ENCODE assay signal across 24 cellular contexts in the genomic region with DNA sequence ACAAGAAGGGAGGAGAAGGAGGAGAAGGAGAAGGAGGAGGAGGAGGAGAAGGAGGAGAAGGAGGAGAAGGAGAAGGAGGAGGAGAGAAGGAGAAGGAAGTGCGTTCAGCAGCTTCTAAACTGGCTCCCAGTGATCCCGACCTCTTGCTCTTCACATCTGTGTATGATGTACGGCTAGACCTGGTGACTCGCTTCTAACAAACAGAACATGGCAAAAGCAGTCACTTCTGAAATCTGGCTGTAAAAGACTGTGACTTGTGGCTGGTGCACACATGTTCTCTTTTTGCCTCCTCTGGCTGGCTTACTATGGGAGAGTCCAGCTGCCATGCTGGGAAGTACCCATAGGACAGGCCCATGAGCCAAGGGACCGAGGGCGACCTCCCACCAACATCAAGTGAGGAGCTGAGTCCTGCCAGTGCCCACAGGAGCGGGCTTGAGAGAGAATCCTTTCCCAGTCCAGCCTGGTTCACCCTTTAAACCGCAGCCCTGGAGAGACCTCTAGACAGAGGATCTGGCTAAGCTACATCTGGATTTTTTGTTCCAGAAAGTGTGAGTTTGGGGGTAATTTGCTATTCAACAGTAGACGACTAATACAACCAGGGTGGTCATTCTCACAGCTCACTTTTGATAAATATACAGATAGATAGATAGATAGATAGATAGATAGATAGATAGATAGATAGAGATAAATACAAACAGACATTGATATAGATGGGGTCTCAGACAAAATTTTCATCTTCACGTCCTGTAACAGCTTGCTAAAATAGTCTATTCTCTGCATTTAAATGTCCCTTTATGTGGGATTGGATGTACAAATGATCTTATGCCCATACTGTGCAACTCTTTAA. TPM values are rescaled to one million over a fixed set of nuclear protein-coding genes. Genes with fewer than 3 reads are reported as not detected.
DNase-seq lines count a peak whose midpoint lies in the region; ATAC-seq, FAIRE-seq and TF ChIP-seq lines count a peak whose summit lies in the region.
"Had no signal": no experiment of that assay in that cellular context is flagged by ENCODE, and none has a peak within 500 bp of the region (broad histone marks: within the 10 kb centered on the region; RNA-seq: fewer than 3 reads in every experiment).

No MANE protein-coding gene starts in this region.

- no peaks in the 10 kb centered on the region for H3K9me1 ChIP-seq in K562 (ENCODE audit: control insufficient read depth, insufficient read depth, low read length)

- H3K4me2 ChIP-seq in GM23248 (ENCODE audit: unreplicated experiment) (no peak overlapping the region), K562 (ENCODE audit: insufficient read depth, low read length) (no peak overlapping the region)

- intact Hi-C loops in K562 (cut with micrococcal nuclease) = no loop called here

- H3K79me2 ChIP-seq in GM23248 (ENCODE audit: insufficient read depth) = no peaks in the 10 kb centered on the region
- H3K79me2 ChIP-seq in K562 (ENCODE audit: control insufficient read depth, insufficient read depth, low read length) = no peaks in the 10 kb centered on the region

- no peaks in the 10 kb centered on the region for H3K27me3 ChIP-seq in GM23248 (replicated peaks; ENCODE audit: insufficient read depth)
- peaks cover 17 to 32% of the 10 kb centered on the region in 2 experiments; a peak in 4 of 5 replicates for H3K27me3 ChIP-seq in K562 (ENCODE audit: control insufficient read depth in 2 of 2, insufficient read depth in 2 of 2, low read length in 2 of 2)
- H3K27me3 ChIP-seq: MG63, SJSA1 had no signal

- H3K27ac ChIP-seq in GM23248 (no peak overlapping the region), K562 (ENCODE audit: extremely low read depth, low read depth, low read length) (no peak overlapping the region)
- H3K27ac ChIP-seq: 22Rv1, HL-60, SJSA1 had no signal

- CTCF ChIA-PET in K562 (lab: Yijun Ruan, JAX; ENCODE audit: low intra/inter-chr PET ratio) = no interaction called here

- no peak for TF ChIP-seq POLR2A in K562 (conservative IDR thresholded peaks at IDR 0.05)

- no peaks in the 10 kb centered on the region for H3K4me1 ChIP-seq in GM23248 (ENCODE audit: insufficient read depth)
- H3K4me1 ChIP-seq in K562 (replicated peaks in 1 of 2; ENCODE audit: control insufficient read depth in 2 of 2, insufficient read depth in 2 of 2, low read length in 2 of 2) = no peaks in the 10 kb centered on the region
- H3K4me1 ChIP-seq: SJSA1 had no signal

- no peak overlapping the region for H3K9ac ChIP-seq in GM23248
- H3K9ac ChIP-seq in K562 (ENCODE audit: insufficient read depth in 1 of 2, low read depth in 2 of 2, low read length in 2 of 2) = no peak overlapping the region

- ATAC-seq in K562 = no peak; the same call in 2 of the 3 replicates
- ATAC-seq: HCT116 had no signal

- H3K36me3 ChIP-seq in GM23248 (ENCODE audit: low read depth) (no peaks in the 10 kb centered on the region), K562 (ENCODE audit: control insufficient read depth, insufficient read depth, low read length) (no peaks in the 10 kb centered on the region)
- H3K36me3 ChIP-seq: MG63, SJSA1 had no signal

- H4K20me1 ChIP-seq in GM23248 (ENCODE audit: insufficient read depth) = no peaks in the 10 kb centered on the region
- no peaks in the 10 kb centered on the region for H4K20me1 ChIP-seq in K562 (replicated peaks; ENCODE audit: control insufficient read depth, insufficient read depth, low read length)

- FAIRE-seq in K562 (lab: Jason Lieb, UNC) = no peak
- FAIRE-seq: GM12891 had no signal

- WGBS in GM23248 (ENCODE audit: low coverage in 1 of 2, low lambda C conversion rate in 2 of 2, missing lambda C conversion rate in 2 of 2), 2 experiments = 56 to 63% methylated on average over 10 of the region's 10 CpGs
- 12% methylated on average over 10 of the region's 10 CpGs for WGBS in K562 (ENCODE audit: insufficient coverage, low coverage, missing lambda C conversion rate)

- no peaks in the 10 kb centered on the region for H3F3A ChIP-seq in GM23248 (ENCODE audit: insufficient read depth)

- BruUV-seq in K562 (replicated peaks; lab: Mats Ljungman, UMichigan) = no TSS peak

- H3K9me3 ChIP-seq in GM23248 (ENCODE audit: low read depth) = no peaks in the 10 kb centered on the region
- H3K9me3 ChIP-seq in K562 (replicated peaks; ENCODE audit: control insufficient read depth, insufficient read depth, low read depth, low read length) = no peaks in the 10 kb centered on the region
- H3K9me3 ChIP-seq: MG63, SJSA1 had no signal

- DNase-seq in DMS53 (lab: John Stamatoyannopoulos, UW) (peak; percentile 18), DMS53 treated with DMSO at 0.1 percent for 48 hours (lab: John Stamatoyannopoulos, UW; ENCODE audit: unreplicated experiment) (no peak), GM23248 (peak; percentile 52), K562 (ENCODE audit: extremely low read depth in 1 of 4, low spot score in 3 of 4) (no peak), mesenteric fat pad (ENCODE audit: low spot score) (peak; percentile 57), KG1 (lab: John Stamatoyannopoulos, UW) (no peak), globus pallidus (ENCODE audit: low spot score) (no peak), NCI-H1092 treated with DMSO at 0.1 percent for 48 hours (lab: John Stamatoyannopoulos, UW) (no peak)
- DNase-seq: ACHN, GF-D8, MG63, NCI-H1092, NCI-H1436, NCI-H187, NCI-H2081 treated with DMSO at 0.1 percent for 48 hours, NCI-H524 treated with DMSO at 0.1 percent for 48 hours, NCI-H774, Right ventricle myocardium superior, RPMI8226 had no signal

- no peak for TF ChIP-seq CTCF in K562 (IDR thresholded peaks at IDR 0.05 in 2 of 3, conservative IDR thresholded peaks at IDR 0.05 in 1 of 3; ENCODE audit: insufficient read depth in 2 of 3, low read depth in 1 of 3, low read length in 3 of 3)

- no peaks in the 10 kb centered on the region for H3K9me2 ChIP-seq in GM23248 (ENCODE audit: insufficient read depth)

- no peak overlapping the region for H3K4me3 ChIP-seq in GM23248
- H3K4me3 ChIP-seq in K562 = no peak overlapping the region
- H3K4me3 ChIP-seq: MG63, SJSA1 had no signal

- peak overlapping the region; percentile 42 for H2AFZ ChIP-seq in GM23248
- no peak overlapping the region for H2AFZ ChIP-seq in K562 (ENCODE audit: low read depth, low read length)

- in situ Hi-C loops in GM23248 (cut with MboI) = no loop called here
- in situ Hi-C loops in K562 (cut with MboI) = no loop called here

- no peak for TF ChIP-seq EP300 in K562 (IDR thresholded peaks at IDR 0.05; ENCODE audit: low read length)

- TF ChIP-seq RAD21 in K562 (CRISPR knock-in tag; conservative IDR thresholded peaks at IDR 0.05 in 1 of 2, IDR thresholded peaks at IDR 0.05 in 1 of 2) = no peak

- POLR2A ChIA-PET in K562 (lab: Yijun Ruan, JAX) = interaction anchor here (0.8 kb wide), 1 partner anchor 648 kb away, joined by 3 read pairs; no protein-coding TSS in a partner anchor

TF ChIP-seq in K562, 482 proteins besides CTCF, POLR2A, EP300 and RAD21 (continues in another document):
- no peak for TF ChIP-seq PYGO2 (tag; IDR thresholded peaks at IDR 0.05)
- TF ChIP-seq ZNF584 (CRISPR knock-in tag; IDR thresholded peaks at IDR 0.05; ENCODE audit: low read depth) = no peak
- no peak for TF ChIP-seq JUND (IDR thresholded peaks at IDR 0.05; ENCODE audit: borderline replicate concordance, low read depth, low read length)
- no peak for TF ChIP-seq JUND (tag; IDR thresholded peaks at IDR 0.05; ENCODE audit: borderline replicate concordance, low read depth, low read length)
- no peak for TF ChIP-seq U2AF2 (optimal IDR thresholded peaks at IDR 0.05; ENCODE audit: low read depth, low read length)
- no peak for TF ChIP-seq ZNF23 (CRISPR knock-in tag; IDR thresholded peaks at IDR 0.05)
- TF ChIP-seq, protein P1, sequence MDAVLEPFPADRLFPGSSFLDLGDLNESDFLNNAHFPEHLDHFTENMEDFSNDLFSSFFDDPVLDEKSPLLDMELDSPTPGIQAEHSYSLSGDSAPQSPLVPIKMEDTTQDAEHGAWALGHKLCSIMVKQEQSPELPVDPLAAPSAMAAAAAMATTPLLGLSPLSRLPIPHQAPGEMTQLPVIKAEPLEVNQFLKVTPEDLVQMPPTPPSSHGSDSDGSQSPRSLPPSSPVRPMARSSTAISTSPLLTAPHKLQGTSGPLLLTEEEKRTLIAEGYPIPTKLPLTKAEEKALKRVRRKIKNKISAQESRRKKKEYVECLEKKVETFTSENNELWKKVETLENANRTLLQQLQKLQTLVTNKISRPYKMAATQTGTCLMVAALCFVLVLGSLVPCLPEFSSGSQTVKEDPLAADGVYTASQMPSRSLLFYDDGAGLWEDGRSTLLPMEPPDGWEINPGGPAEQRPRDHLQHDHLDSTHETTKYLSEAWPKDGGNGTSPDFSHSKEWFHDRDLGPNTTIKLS (IDR thresholded peaks at IDR 0.05; ENCODE audit: borderline replicate concordance, low read depth) = no peak
- TF ChIP-seq MCM7 (IDR thresholded peaks at IDR 0.05) = peak in 1 of 2 experiments; percentile 21; a peak in 1 of 4 replicates
- TF ChIP-seq DACH1 (IDR thresholded peaks at IDR 0.05; ENCODE audit: partially characterized antibody) = peak; percentile 92
- no peak for TF ChIP-seq STAT5B (CRISPR knock-in tag; IDR thresholded peaks at IDR 0.05)

RNA-seq across cellular contexts. Expression of a gene that starts 42.3 kb away (rescaled TPM):
- 16.2 and 29.3 TPM in 2 replicates for total RNA-seq in GM23248 (2014; rRNA removed; shearing (Covaris generic))
- 21.9 and 29.0 TPM in 2 replicates for polyA plus RNA-seq in GM23248 (2016; fragmentation: Nextera tagmentation; extraction: Ambion mirVana)
- total RNA-seq in K562 (2011; cell fraction: chromatin; rRNA removed; ENCODE audit: low replicate concordance) = 10.1 and 10.8 TPM in 2 replicates
- total RNA-seq in K562 (2011; cell fraction: nucleolus; rRNA removed) = 7.1 and 8.8 TPM in 2 replicates
- 7.9 and 13.3 TPM in 2 replicates for total RNA-seq in K562 (2011; cell fraction: nucleoplasm; rRNA removed)
- 34.7 and 41.1 TPM in 2 replicates for total RNA-seq in K562 (2014; rRNA removed)
- total RNA-seq in K562 (2014; rRNA removed; fragmentation: Illumina TruSeq; extraction: Trizol) = 39.9 and 41.0 TPM in 2 replicates
- 36.4 and 39.0 TPM in 2 replicates for total RNA-seq in K562 (2015; rRNA removed; fragmentation: Illumina TruSeq; extraction: Trizol)
- 28.1 and 30.2 TPM in 2 replicates for total RNA-seq in K562 (2021)
- polyA plus RNA-seq in K562 (2011; rRNA removed) = 15.9 and 22.6 TPM in 2 replicates
- 8.4 and 11.0 TPM in 2 replicates for polyA plus RNA-seq in K562 (2011; cell fraction: cytosol; rRNA removed)
- polyA plus RNA-seq in K562 (2011; cell fraction: nucleus; rRNA removed) = 12.8 and 16.4 TPM in 2 replicates
- 16.5 and 38.9 TPM in 2 replicates for polyA plus RNA-seq in K562 (2012)
- 48.2 and 51.2 TPM in 2 replicates for polyA plus RNA-seq in K562 (2014; fragmentation: Illumina TruSeq; extraction: Trizol)
- 100 to 1,000 TPM; 103 to 114 TPM for polyA plus RNA-seq in K562 (2014; fragmentation: Nextera tagmentation; extraction: Ambion mirVana)
- polyA plus RNA-seq in K562 (2014; rRNA removed) = 35.7 and 46.6 TPM in 2 replicates
- polyA minus RNA-seq in K562 (2011; rRNA and poly(A)+ RNA removed) = 17.4 and 17.6 TPM in 2 replicates
- polyA minus RNA-seq in K562 (2011; cell fraction: cytosol; rRNA and poly(A)+ RNA removed) = 6.8 and 8.6 TPM in 2 replicates
- 9.7 and 17.2 TPM in 2 replicates for polyA minus RNA-seq in K562 (2011; cell fraction: nucleus; rRNA and poly(A)+ RNA removed)
- total RNA-seq in mesenteric fat pad = 8.4 TPM

Comparison
In these comparisons a context has a peak if more than half of its experiments do, and no peak if none do; other contexts are left out.
1. DNase-seq: peak in DMS53 (single experiment), GM23248 (single experiment) and mesenteric fat pad (single experiment); none in DMS53 treated with DMSO at 0.1 percent for 48 hours (single experiment), K562 (0 of 4), KG1 (single experiment), globus pallidus (single experiment) and NCI-H1092 treated with DMSO at 0.1 percent for 48 hours (single experiment).